In the genomic region with DNA sequence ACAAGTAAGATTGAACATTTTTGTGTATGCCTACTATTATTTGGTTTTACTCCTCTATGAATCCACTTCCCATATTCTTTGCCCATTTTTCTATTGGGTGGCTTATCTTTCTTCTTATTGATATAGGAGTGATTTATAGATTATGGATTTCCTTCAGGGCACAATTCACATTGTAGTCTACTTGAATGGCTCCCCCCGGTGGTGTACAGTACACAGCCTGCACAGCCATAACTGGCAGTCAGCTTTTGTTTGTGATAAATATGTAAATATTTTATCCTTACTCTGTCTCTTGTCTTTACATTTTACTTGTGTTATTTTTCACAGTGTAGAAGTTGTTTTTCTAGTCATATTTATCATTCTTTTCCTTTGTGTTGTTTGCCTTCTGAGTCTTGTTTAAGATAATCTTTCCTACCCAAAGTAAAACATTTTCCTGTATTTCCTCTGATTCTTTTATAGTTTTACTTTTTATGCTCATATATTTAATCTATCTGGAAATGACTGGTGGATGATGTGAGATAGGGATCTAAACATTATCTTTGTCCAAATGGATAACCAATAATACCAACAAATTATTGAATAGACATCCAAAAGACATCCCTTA, we compare ENCODE assay signal across 8 cellular contexts. TPM values are rescaled to one million over a fixed set of nuclear protein-coding genes. Genes with fewer than 3 reads are reported as not detected.
DNase-seq lines count a peak whose midpoint lies in the region; ATAC-seq and TF ChIP-seq lines count a peak whose summit lies in the region.

No MANE protein-coding gene starts in this region.

- H3K4me1 ChIP-seq in BE2C (no peaks in the 10 kb centered on the region), colonic mucosa (no peaks in the 10 kb centered on the region)

- H3K36me3 Mint-ChIP-seq in nephron (ENCODE audit: low read depth), result no peaks in the 10 kb centered on the region

- peak; percentile 26 for DNase-seq in BE2C
- peak; percentile 34 for DNase-seq in M059J (ENCODE audit: low read depth)
- DNase-seq in astrocyte of the cerebellum (ENCODE audit: low read depth), result no peak
- DNase-seq in NCI-H748 treated with DMSO at 0.1 percent for 48 hours (lab: John Stamatoyannopoulos, UW), result no peak
- DNase-seq in colonic mucosa, result no peak

- H3K4me3 Mint-ChIP-seq in nephron, result no peak overlapping the region

- H3K27ac ChIP-seq in colonic mucosa, result no peak overlapping the region

- no peaks in the 10 kb centered on the region for H3K9me3 ChIP-seq in BE2C
- H3K9me3 ChIP-seq in colonic mucosa, result no peaks in the 10 kb centered on the region

- H3K36me3 ChIP-seq in BE2C (no peaks in the 10 kb centered on the region), colonic mucosa (no peaks in the 10 kb centered on the region)

- intact Hi-C loops in colonic mucosa (cut with DNase I), result no loop called here

- H3K4me3 ChIP-seq in BE2C (ENCODE audit: low read depth, low read length), result no peak overlapping the region
- H3K4me3 ChIP-seq in astrocyte of the cerebellum (ENCODE audit: low read depth, low read length), result no peak overlapping the region
- no peak overlapping the region for H3K4me3 ChIP-seq in colonic mucosa

- in situ Hi-C loops in astrocyte of the cerebellum (cut with HindIII; ENCODE audit: low sequenced_read_pairs), result no loop called here

- TF ChIP-seq CTCF in BE2C (IDR thresholded peaks at IDR 0.05; ENCODE audit: low read depth, low read length), result peak; percentile 48
- TF ChIP-seq CTCF in astrocyte of the cerebellum (IDR thresholded peaks at IDR 0.05; ENCODE audit: low read depth, low read length, missing control alignments), result peak; percentile 82
- TF ChIP-seq CTCF in nephron (IDR thresholded peaks at IDR 0.05; ENCODE audit: unreplicated experiment in 3 of 3), result peak; percentile 47 to 64 (median 51)
- no peak for TF ChIP-seq CTCF in colonic mucosa (IDR thresholded peaks at IDR 0.05)

- no peak for ATAC-seq in GM18909 (IDR thresholded peaks at IDR 0.05; ENCODE audit: poor library complexity, unreplicated experiment)
- ATAC-seq in HG02763 (IDR thresholded peaks at IDR 0.05; ENCODE audit: unreplicated experiment), result no peak

- no peaks in the 10 kb centered on the region for H3K9me3 Mint-ChIP-seq in nephron

- no peak overlapping the region for H3K9ac ChIP-seq in colonic mucosa (ENCODE audit: low read depth in 2 of 2, low read length in 2 of 2)

- H3K27me3 ChIP-seq in BE2C, result no peaks in the 10 kb centered on the region
- H3K27me3 ChIP-seq in colonic mucosa, result no peaks in the 10 kb centered on the region

- H3K27me3 Mint-ChIP-seq in nephron (ENCODE audit: low read depth), result no peaks in the 10 kb centered on the region

- H3K27ac Mint-ChIP-seq in nephron, result no peak overlapping the region

- H3K4me1 Mint-ChIP-seq in nephron, result peaks cover 3% of the 10 kb centered on the region

RNA-seq across cellular contexts. Expression of gene CALD1, which starts 23.9 kb away (rescaled TPM):
- polyA plus RNA-seq in BE2C (2012; ENCODE audit: insufficient read depth, insufficient read length, low read depth), result 43.9 TPM
- 243 and 296 TPM in 2 replicates for total RNA-seq in M059J (2014; rRNA removed; shearing (Covaris generic))
- 100 to 1,000 TPM in 1 of 2 donors, 10 to 100 TPM in 1; 27.4 to 193 TPM for total RNA-seq in colonic mucosa

Comparison
In these comparisons a context has a peak if more than half of its experiments do, and no peak if none do; other contexts are left out.
1. DNase-seq: peak in BE2C (single experiment) and M059J (single experiment); none in astrocyte of the cerebellum (single experiment), NCI-H748 treated with DMSO at 0.1 percent for 48 hours (single experiment) and colonic mucosa (single experiment).